Comparison of ENCODE assay signal across 20 cellular contexts in the genomic region with DNA sequence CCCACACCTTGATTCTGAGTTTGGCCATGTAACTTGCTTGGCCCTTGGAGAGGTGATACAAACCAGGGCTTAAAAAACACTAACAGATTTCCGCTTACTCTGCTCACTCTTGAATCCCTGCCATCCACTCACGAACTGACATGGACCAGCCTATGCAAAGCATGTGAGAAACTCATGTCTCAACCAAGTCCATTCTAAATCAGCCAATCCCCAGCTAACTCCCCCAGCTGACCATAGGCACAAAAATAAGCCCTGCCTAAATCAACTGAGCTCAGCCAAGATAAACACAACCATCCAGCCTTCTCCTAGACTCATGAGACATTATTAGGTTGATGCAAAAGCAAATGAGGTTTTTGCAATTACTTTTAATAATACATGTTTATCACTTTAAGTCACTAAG.
"Had no signal": no experiment of that assay in that cellular context is flagged by ENCODE, and none has a peak within 500 bp of the region (broad histone marks: within the 10 kb centered on the region; RNA-seq: fewer than 3 reads in every experiment).

No MANE protein-coding gene starts in this region.

- H3K4me1 Mint-ChIP-seq: activated CD4-positive, alpha-beta T cell treated with anti-CD3 and anti-CD28 coated beads for 36 hours; activated CD8-positive, alpha-beta memory T cell treated with anti-CD3 and anti-CD28 coated beads, Interleukin-2, amount 10 ng/mL, durations not matched to agents 7 days and 5 days; T-helper 17 cell had no signal

- H3K36me3 Mint-ChIP-seq: activated CD4-positive, alpha-beta memory T cell treated with anti-CD3 and anti-CD28 coated beads for 36 hours; activated CD8-positive, alpha-beta memory T cell treated with anti-CD3 and anti-CD28 coated beads, Interleukin-2, amount 10 ng/mL, durations not matched to agents 7 days and 5 days; natural killer cell treated with Interleukin-12 subunit alpha and Interleukin-12 subunit beta and Interleukin-15 and Interleukin-18, amount 100 ng/mL, for 72 hours had no signal

- H3K27ac Mint-ChIP-seq: activated CD4-positive, alpha-beta memory T cell treated with anti-CD3 and anti-CD28 coated beads for 36 hours; activated CD4-positive, alpha-beta T cell treated with anti-CD3 and anti-CD28 coated beads for 36 hours; activated CD8-positive, alpha-beta memory T cell treated with anti-CD3 and anti-CD28 coated beads, Interleukin-2, amount 10 ng/mL, durations not matched to agents 7 days and 5 days; activated naive CD4-positive, alpha-beta T cell treated with anti-CD3 and anti-CD28 coated beads for 36 hours; activated T-helper 2 cell treated with anti-CD3 and anti-CD28 coated beads, Interferon-gamma antibody, Interleukin-2, Interleukin-4, amounts not matched to agents 10 μg/mL and 5 μg/mL and 100 μg/mL, durations not matched to agents 14 hours and 24 hours and 36 hours; natural killer cell treated with Interleukin-12 subunit alpha and Interleukin-12 subunit beta and Interleukin-15 and Interleukin-18, amount 100 ng/mL, for 72 hours; T-helper 17 cell had no signal

- H3K36me3 ChIP-seq: cardiac muscle cell, colonic mucosa, gastroesophageal sphincter, heart right ventricle, prostate gland, stomach, thoracic aorta had no signal

- H3K27me3 ChIP-seq: cardiac muscle cell, colonic mucosa, heart right ventricle, stomach had no signal

- H3K9me3 Mint-ChIP-seq: activated naive CD4-positive, alpha-beta T cell treated with anti-CD3 and anti-CD28 coated beads for 36 hours; activated T-helper 2 cell treated with anti-CD3 and anti-CD28 coated beads, Interferon-gamma antibody, Interleukin-2, Interleukin-4, amounts not matched to agents 10 μg/mL and 5 μg/mL and 100 μg/mL, durations not matched to agents 14 hours and 24 hours and 36 hours had no signal

- H3K4me1 ChIP-seq: colonic mucosa, gastroesophageal sphincter, heart right ventricle, prostate gland, stomach had no signal

- ATAC-seq: activated CD4-positive, alpha-beta T cell treated with anti-CD3 and anti-CD28 coated beads for 36 hours; activated CD8-positive, alpha-beta memory T cell treated with anti-CD3 and anti-CD28 coated beads, Interleukin-2, amount 10 ng/mL, durations not matched to agents 7 days and 5 days; esophagus mucosa; gastroesophageal sphincter; natural killer cell treated with Interleukin-12 subunit alpha and Interleukin-12 subunit beta and Interleukin-15 and Interleukin-18, amount 100 ng/mL, for 72 hours; sciatic nerve; T-helper 17 cell had no signal

- H3K27me3 Mint-ChIP-seq: activated CD4-positive, alpha-beta memory T cell treated with anti-CD3 and anti-CD28 coated beads for 36 hours; activated CD4-positive, alpha-beta T cell treated with anti-CD3 and anti-CD28 coated beads for 36 hours; activated CD8-positive, alpha-beta memory T cell treated with anti-CD3 and anti-CD28 coated beads, Interleukin-2, amount 10 ng/mL, durations not matched to agents 7 days and 5 days; natural killer cell treated with Interleukin-12 subunit alpha and Interleukin-12 subunit beta and Interleukin-15 and Interleukin-18, amount 100 ng/mL, for 72 hours; T-helper 17 cell had no signal

- H3K4me3 Mint-ChIP-seq: activated CD4-positive, alpha-beta memory T cell treated with anti-CD3 and anti-CD28 coated beads for 36 hours; activated CD4-positive, alpha-beta T cell treated with anti-CD3 and anti-CD28 coated beads for 36 hours; activated CD8-positive, alpha-beta memory T cell treated with anti-CD3 and anti-CD28 coated beads, Interleukin-2, amount 10 ng/mL, durations not matched to agents 7 days and 5 days; activated naive CD4-positive, alpha-beta T cell treated with anti-CD3 and anti-CD28 coated beads for 36 hours; natural killer cell treated with Interleukin-12 subunit alpha and Interleukin-12 subunit beta and Interleukin-15 and Interleukin-18, amount 100 ng/mL, for 72 hours; T-helper 17 cell had no signal

- DNase-seq: activated CD4-positive, alpha-beta memory T cell treated with anti-CD3 and anti-CD28 coated beads for 36 hours; activated CD4-positive, alpha-beta T cell treated with anti-CD3 and anti-CD28 coated beads for 36 hours; activated CD8-positive, alpha-beta memory T cell treated with anti-CD3 and anti-CD28 coated beads, Interleukin-2, amount 10 ng/mL, durations not matched to agents 7 days and 5 days; activated naive CD4-positive, alpha-beta T cell treated with anti-CD3 and anti-CD28 coated beads for 36 hours; activated T-cell treated with anti-CD3 and anti-CD28 coated beads, Interleukin-2, amount 50 U/mL, for 1 hour; colonic mucosa; nucleus accumbens; stimulated activated CD4-positive, alpha-beta T cell treated with anti-CD3 and anti-CD28 coated beads, Interleukin-12 subunit alpha, Interleukin-12 subunit beta, amount 100 ng/mL, for 4 hours; stimulated activated CD4-positive, alpha-beta T cell treated with anti-CD3 and anti-CD28 coated beads, Interleukin-2, amount 100 ng/mL, for 24 hours; stomach; T-helper 17 cell had no signal

- H3K9me3 ChIP-seq: colonic mucosa, prostate gland, stomach, thoracic aorta had no signal

- H3K27ac ChIP-seq: cardiac muscle cell, colonic mucosa, gastroesophageal sphincter, heart right ventricle, prostate gland, stomach, thoracic aorta had no signal

- H3K4me3 ChIP-seq: cardiac muscle cell, colonic mucosa, gastroesophageal sphincter, heart right ventricle, prostate gland, stomach, thoracic aorta had no signal
